8 cellular contexts compared by ENCODE assay signal in the genomic region with DNA sequence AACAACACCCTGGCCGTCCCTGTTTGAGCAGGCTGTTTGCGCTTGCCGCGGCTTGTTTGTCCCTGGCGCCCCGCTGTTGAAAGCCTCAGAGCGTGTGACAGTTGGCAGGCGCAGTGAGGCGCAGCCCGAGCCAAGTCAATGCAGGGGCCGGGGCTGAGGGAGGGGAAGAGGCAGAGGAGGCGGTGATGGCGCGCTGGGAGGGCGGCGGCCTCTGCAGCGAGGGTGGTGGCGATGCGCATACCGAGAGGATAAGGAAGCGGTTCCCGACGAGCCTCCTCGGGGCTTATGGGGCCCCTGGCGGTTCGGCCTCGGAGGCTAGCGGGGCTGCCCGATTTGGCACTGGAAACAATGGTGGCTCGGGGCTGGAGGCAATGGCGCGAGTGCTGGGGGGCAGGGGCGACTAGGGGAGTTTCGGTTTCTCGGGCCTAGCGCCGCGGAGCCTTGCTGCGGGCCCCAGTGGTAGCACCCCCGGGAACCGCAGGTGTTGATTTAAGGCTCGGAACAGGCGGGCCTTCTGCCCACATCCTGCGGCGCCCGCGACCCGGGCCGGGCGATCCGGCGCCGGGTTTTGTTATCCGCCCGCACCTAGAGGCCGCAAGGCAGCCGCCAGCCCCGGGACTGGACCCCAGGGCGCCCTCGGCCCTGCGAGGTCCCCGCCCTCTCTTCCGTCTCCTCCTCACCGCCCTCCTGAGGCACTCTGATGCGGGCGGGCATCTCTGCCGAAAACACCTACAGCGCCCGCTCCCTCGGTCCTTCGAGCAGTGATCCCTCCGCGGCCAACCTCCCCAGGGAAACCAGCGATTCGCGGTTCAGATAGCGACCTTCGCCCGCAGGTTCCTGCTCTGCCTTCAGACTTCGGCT. TPM values are rescaled to one million over a fixed set of nuclear protein-coding genes. Genes with fewer than 3 reads are reported as not detected.
DNase-seq lines count a peak whose midpoint lies in the region; ATAC-seq and TF ChIP-seq lines count a peak whose summit lies in the region.

No MANE protein-coding gene starts in this region.

- H3K4me1 ChIP-seq in DOHH2 (ENCODE audit: control insufficient read depth, low read length) (peaks cover 70% of the 10 kb centered on the region), GM23338 (ENCODE audit: insufficient read depth) (peaks cover 19% of the 10 kb centered on the region; the same call in 1 of the 2 replicates)

- H3K36me3 Mint-ChIP-seq in GM23338 (ENCODE audit: low read depth) = no peaks in the 10 kb centered on the region; the same call in 2 of the 3 replicates
- peaks cover 34% of the 10 kb centered on the region for H3K36me3 Mint-ChIP-seq in activated T-helper 17 cell treated with anti-CD3 and anti-CD28 coated beads, Interleukin-2, amount 50 U/mL, for 72 hours (ENCODE audit: low read depth)
- H3K36me3 Mint-ChIP-seq in naive thymus-derived CD8-positive, alpha-beta T cell = peaks cover 0 to 11% (median 0%) of the 10 kb centered on the region in 3 donors
- peaks cover 12 to 13% of the 10 kb centered on the region in 2 donors for H3K36me3 Mint-ChIP-seq in stimulated activated naive B cell treated with anti-CD40 and anti-IgM and Interleukin-4, amounts not matched to agents 10 μg/mL and 1 μg/mL and 100 μg/mL, for 72 hours

- TF ChIP-seq CTCF in DOHH2 (IDR thresholded peaks at IDR 0.05; ENCODE audit: low read depth, low read length, poor library complexity, severe bottlenecking) (peak; percentile 7), GM23338 (conservative IDR thresholded peaks at IDR 0.05; ENCODE audit: low read depth in 2 of 2) (no peak), fibroblast of mammary gland (conservative IDR thresholded peaks at IDR 0.05; ENCODE audit: control insufficient read depth, insufficient read depth, low read depth, low read length) (no peak)

- H3K9me3 Mint-ChIP-seq in GM23338 = no peaks in the 10 kb centered on the region
- H3K9me3 Mint-ChIP-seq in activated T-helper 17 cell treated with anti-CD3 and anti-CD28 coated beads, Interleukin-2, amount 50 U/mL, for 72 hours = no peaks in the 10 kb centered on the region
- H3K9me3 Mint-ChIP-seq in naive thymus-derived CD8-positive, alpha-beta T cell = no peaks in the 10 kb centered on the region
- H3K9me3 Mint-ChIP-seq in stimulated activated naive B cell treated with anti-CD40 and anti-IgM and Interleukin-4, amounts not matched to agents 10 μg/mL and 1 μg/mL and 100 μg/mL, for 72 hours = no peaks in the 10 kb centered on the region

- DNase-seq in GM23338 (ENCODE audit: low spot score) (peak; percentile 90), Kasumi-1 (lab: John Stamatoyannopoulos, UW) (peak; percentile 90 to 91), RKO (ENCODE audit: low spot score) (peak; percentile 96), fibroblast of mammary gland (ENCODE audit: low read depth) (peak; percentile 89)
- peak; percentile 85 to 98 (median 95) for DNase-seq in naive thymus-derived CD8-positive, alpha-beta T cell
- DNase-seq in stimulated activated naive B cell treated with anti-CD40 and anti-IgM and Interleukin-4, amounts not matched to agents 10 μg/mL and 1 μg/mL and 100 μg/mL, for 72 hours = peak; percentile 97

- POLR2A ChIA-PET in naive thymus-derived CD8-positive, alpha-beta T cell (lab: Charles Lee) = interaction anchor here (0.7 to 4.1 kb wide), 16 partner anchors 12 to 249 kb away, joined by 3 to 50 read pairs (median 7); a partner anchor contains a TSS

- H3K4me2 ChIP-seq in DOHH2 (ENCODE audit: low read length) (peak overlapping the region; percentile 99), GM23338 (peak overlapping the region; percentile 94)

- peak overlapping the region; percentile 100 for H2AFZ ChIP-seq in GM23338

- H3K4me3 ChIP-seq in DOHH2 (ENCODE audit: low read length) = peak overlapping the region; percentile 97
- peak overlapping the region; percentile 84 for H3K4me3 ChIP-seq in GM23338
- H3K4me3 ChIP-seq in fibroblast of mammary gland (ENCODE audit: control insufficient read depth, low read depth, low read length) = peak overlapping the region; percentile 70

- H3F3A ChIP-seq in DOHH2 (ENCODE audit: control insufficient read depth, insufficient read depth) (peaks cover 14% of the 10 kb centered on the region), GM23338 (replicated peaks; ENCODE audit: low read depth) (peaks cover 6% of the 10 kb centered on the region)

- H3K27ac ChIP-seq in DOHH2 (ENCODE audit: low read depth, low read length) (peak overlapping the region; percentile 97), GM23338 (ENCODE audit: low read depth) (peak overlapping the region; percentile 95)

- H3K36me3 ChIP-seq in DOHH2 (ENCODE audit: control insufficient read depth, low read length) (peaks cover 45% of the 10 kb centered on the region), GM23338 (ENCODE audit: insufficient read depth) (no peaks in the 10 kb centered on the region)

- H4K20me1 ChIP-seq in DOHH2 (ENCODE audit: control insufficient read depth, insufficient read depth, low read depth, low read length) (0 out of 2 replicates have a peak, but pooled peaks cover 4% of the 10 kb centered on the region), GM23338 (replicated peaks; ENCODE audit: insufficient read depth) (no peaks in the 10 kb centered on the region)

- ATAC-seq in GM23338 = peak; percentile 76
- peak; percentile 75 for ATAC-seq in activated T-helper 17 cell treated with anti-CD3 and anti-CD28 coated beads, Interleukin-2, amount 50 U/mL, for 72 hours (replicated peaks)
- peak; percentile 69 to 72 for ATAC-seq in naive thymus-derived CD8-positive, alpha-beta T cell
- peak; percentile 75 to 78 for ATAC-seq in stimulated activated naive B cell treated with anti-CD40 and anti-IgM and Interleukin-4, amounts not matched to agents 10 μg/mL and 1 μg/mL and 100 μg/mL, for 72 hours (replicated peaks)

- H3K79me2 ChIP-seq in DOHH2 (ENCODE audit: control insufficient read depth, low read length) = peaks cover 74% of the 10 kb centered on the region
- H3K79me2 ChIP-seq in GM23338 (replicated peaks; ENCODE audit: insufficient read depth) = peaks cover 2% of the 10 kb centered on the region; the same call in 1 of the 2 replicates

- H3K27me3 Mint-ChIP-seq in GM23338 (ENCODE audit: insufficient read depth, low read depth, poor library complexity) = peaks cover 21% of the 10 kb centered on the region
- no peaks in the 10 kb centered on the region for H3K27me3 Mint-ChIP-seq in activated T-helper 17 cell treated with anti-CD3 and anti-CD28 coated beads, Interleukin-2, amount 50 U/mL, for 72 hours
- no peaks in the 10 kb centered on the region for H3K27me3 Mint-ChIP-seq in naive thymus-derived CD8-positive, alpha-beta T cell
- no peaks in the 10 kb centered on the region for H3K27me3 Mint-ChIP-seq in stimulated activated naive B cell treated with anti-CD40 and anti-IgM and Interleukin-4, amounts not matched to agents 10 μg/mL and 1 μg/mL and 100 μg/mL, for 72 hours

- peak overlapping the region; percentile 87 for H3K27ac Mint-ChIP-seq in GM23338
- peak overlapping the region; percentile 94 for H3K27ac Mint-ChIP-seq in activated T-helper 17 cell treated with anti-CD3 and anti-CD28 coated beads, Interleukin-2, amount 50 U/mL, for 72 hours
- peak overlapping the region; percentile 95 to 99 (median 96) for H3K27ac Mint-ChIP-seq in naive thymus-derived CD8-positive, alpha-beta T cell
- H3K27ac Mint-ChIP-seq in stimulated activated naive B cell treated with anti-CD40 and anti-IgM and Interleukin-4, amounts not matched to agents 10 μg/mL and 1 μg/mL and 100 μg/mL, for 72 hours = peak overlapping the region; percentile 93

- H3K4me3 Mint-ChIP-seq in GM23338 = peak overlapping the region; percentile 88
- H3K4me3 Mint-ChIP-seq in activated T-helper 17 cell treated with anti-CD3 and anti-CD28 coated beads, Interleukin-2, amount 50 U/mL, for 72 hours = peak overlapping the region; percentile 95
- peak overlapping the region; percentile 89 to 98 (median 94) for H3K4me3 Mint-ChIP-seq in naive thymus-derived CD8-positive, alpha-beta T cell
- H3K4me3 Mint-ChIP-seq in stimulated activated naive B cell treated with anti-CD40 and anti-IgM and Interleukin-4, amounts not matched to agents 10 μg/mL and 1 μg/mL and 100 μg/mL, for 72 hours = peak overlapping the region; percentile 88 to 98

- H3K9me2 ChIP-seq in DOHH2 (replicated peaks; ENCODE audit: control insufficient read depth, low read length) = no peaks in the 10 kb centered on the region
- H3K9me2 ChIP-seq in GM23338 (ENCODE audit: insufficient read depth) = no peaks in the 10 kb centered on the region

- H3K4me1 Mint-ChIP-seq in GM23338 = peaks cover 16% of the 10 kb centered on the region
- H3K4me1 Mint-ChIP-seq in activated T-helper 17 cell treated with anti-CD3 and anti-CD28 coated beads, Interleukin-2, amount 50 U/mL, for 72 hours = peaks cover 40% of the 10 kb centered on the region
- peaks cover 43 to 71% (median 61%) of the 10 kb centered on the region in 4 donors for H3K4me1 Mint-ChIP-seq in naive thymus-derived CD8-positive, alpha-beta T cell
- peaks cover 38 to 67% of the 10 kb centered on the region in 2 donors for H3K4me1 Mint-ChIP-seq in stimulated activated naive B cell treated with anti-CD40 and anti-IgM and Interleukin-4, amounts not matched to agents 10 μg/mL and 1 μg/mL and 100 μg/mL, for 72 hours

- H3K27me3 ChIP-seq in DOHH2 (ENCODE audit: control insufficient read depth, low read length) (no peaks in the 10 kb centered on the region; the same call in 1 of the 2 replicates), GM23338 (ENCODE audit: insufficient read depth) (peaks cover 23% of the 10 kb centered on the region)

- H3K9me3 ChIP-seq in DOHH2 (ENCODE audit: control insufficient read depth, insufficient read depth, low read length) = no peaks in the 10 kb centered on the region

RNA-seq across cellular contexts. Expression of a gene that starts 1.0 kb away (rescaled TPM):
- total RNA-seq in GM23338 (2014; rRNA removed; shearing (Covaris generic)) = 8.3 and 8.5 TPM in 2 replicates
- 1.2 and 1.6 TPM in 2 replicates for polyA plus RNA-seq in GM23338 (2016; fragmentation: Nextera tagmentation; extraction: Ambion mirVana)
- 10 to 100 TPM; 45.0 to 52.7 TPM for total RNA-seq in activated T-helper 17 cell treated with anti-CD3 and anti-CD28 coated beads, Interleukin-2, amount 50 U/mL, for 72 hours
- total RNA-seq in naive thymus-derived CD8-positive, alpha-beta T cell = 100 to 1,000 TPM; 105 to 107 TPM
- 10 to 100 TPM; 50.9 to 61.7 (median 52.4) TPM for polyA plus RNA-seq in naive thymus-derived CD8-positive, alpha-beta T cell

RNA-seq across cellular contexts. Expression of a gene that starts 58.6 kb away (rescaled TPM):
- total RNA-seq in GM23338 (2014; rRNA removed; shearing (Covaris generic)) = not detected in 2 replicates
- polyA plus RNA-seq in GM23338 (2016; fragmentation: Nextera tagmentation; extraction: Ambion mirVana) = 0.73 TPM in 1 of 2 replicates, not detected in the other
- total RNA-seq in activated T-helper 17 cell treated with anti-CD3 and anti-CD28 coated beads, Interleukin-2, amount 50 U/mL, for 72 hours = 10 to 100 TPM; 37.2 to 74.0 TPM
- 10 to 100 TPM; 82.9 to 98.6 TPM for total RNA-seq in naive thymus-derived CD8-positive, alpha-beta T cell
- 100 to 1,000 TPM in 1 of 3 donors, 1 to 10 TPM in 2; 6.4 to 126 (median 6.6) TPM for polyA plus RNA-seq in naive thymus-derived CD8-positive, alpha-beta T cell

Comparison
In these comparisons a context has a peak if more than half of its experiments do, and no peak if none do; other contexts are left out.
1. Peak in every context shown above with its lines: DNase-seq, ATAC-seq, H3K4me3 ChIP-seq and H3K27ac ChIP-seq.
2. RNA of a gene that starts 58.6 kb away (total RNA-seq): 82.9 to 98.6 TPM in naive thymus-derived CD8-positive, alpha-beta T cell and 37.2 to 74.0 TPM in activated T-helper 17 cell treated with anti-CD3 and anti-CD28 coated beads, Interleukin-2, amount 50 U/mL, for 72 hours; not detected in GM23338; every median in the first group is over 10 times any median in the second.